ENCODE assay signal across 7 cellular contexts in the genomic region with DNA sequence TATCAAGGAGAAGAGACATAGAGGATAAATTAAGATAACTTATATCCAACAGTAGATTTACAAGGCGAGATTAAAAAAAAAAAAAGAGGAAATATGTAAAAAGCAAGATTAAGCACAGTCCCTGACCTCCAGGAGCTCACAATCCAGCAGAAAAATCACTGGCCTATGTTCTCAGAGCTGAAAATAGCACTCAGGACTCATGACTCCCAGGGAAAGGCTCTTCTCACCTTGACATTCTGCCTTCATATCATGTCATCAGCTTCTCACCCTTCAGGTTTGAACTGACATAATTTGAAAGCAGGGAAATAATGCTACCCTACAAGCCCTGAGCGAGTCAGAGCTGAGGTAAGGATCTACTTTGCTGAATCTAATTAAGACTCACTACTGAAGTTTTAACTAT.
"Had no signal": no experiment of that assay in that cellular context is flagged by ENCODE, and none has a peak within 500 bp of the region (broad histone marks: within the 10 kb centered on the region; RNA-seq: fewer than 3 reads in every experiment).

No MANE protein-coding gene starts in this region.

- ATAC-seq: GM23338, HepG2 had no signal

- H3K27ac ChIP-seq: HL-60 had no signal

- H3K4me3 ChIP-seq: GM23338 had no signal

- FAIRE-seq: H1, H54, HepG2 had no signal

- DNase-seq: H9, HCEC 1CT had no signal
